2 cellular contexts compared by ENCODE assay signal in the genomic region with DNA sequence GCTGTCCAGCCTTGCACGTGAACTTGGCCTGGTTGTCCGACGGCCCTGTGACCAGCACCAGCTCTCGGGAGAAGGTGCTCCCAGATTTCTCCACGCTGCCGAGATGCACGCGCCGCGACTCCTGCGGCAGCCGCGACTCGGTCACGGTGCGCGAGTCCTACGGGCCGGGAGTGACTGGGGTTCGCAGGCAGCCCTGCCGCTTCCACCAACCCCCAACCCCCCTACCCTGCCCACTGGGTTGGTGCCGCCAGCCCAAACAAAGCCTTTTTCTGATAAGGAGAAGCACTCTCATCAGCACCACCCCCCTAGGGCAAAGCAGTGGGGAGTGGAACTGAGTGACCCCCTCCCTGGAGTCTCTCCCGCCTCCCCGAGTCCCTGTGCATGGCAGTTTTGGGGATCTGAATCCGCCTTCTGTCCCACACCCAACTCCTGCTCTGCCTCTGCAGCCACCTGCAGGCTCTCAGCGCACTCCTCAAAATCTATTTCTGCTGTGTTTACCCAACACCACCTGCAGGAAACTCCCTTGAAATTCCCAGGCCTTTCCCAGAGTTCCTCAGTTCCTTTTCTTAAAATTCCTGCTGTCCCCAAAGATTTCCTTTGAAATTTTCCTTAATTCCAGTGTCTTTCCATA.
TF ChIP-seq lines count a peak whose summit lies in the region.

No MANE protein-coding gene starts in this region.

TF ChIP-seq in IMR-90, 13 proteins besides CTCF, POLR2A, EP300 and RAD21:
- TF ChIP-seq BHLHE40 (IDR thresholded peaks at IDR 0.05; ENCODE audit: low read depth, low read length) (peak; percentile 40; the same call in 1 of the 2 replicates), MAZ (IDR thresholded peaks at IDR 0.05; ENCODE audit: borderline replicate concordance, low read depth, low read length) (no peak)

TF ChIP-seq in HepG2, 621 proteins besides CTCF, POLR2A, EP300 and RAD21 (continues in another document):
- TF ChIP-seq, protein P1, sequence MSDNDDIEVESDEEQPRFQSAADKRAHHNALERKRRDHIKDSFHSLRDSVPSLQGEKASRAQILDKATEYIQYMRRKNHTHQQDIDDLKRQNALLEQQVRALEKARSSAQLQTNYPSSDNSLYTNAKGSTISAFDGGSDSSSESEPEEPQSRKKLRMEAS (IDR thresholded peaks at IDR 0.05), result peak; percentile 48; the same call in 1 of the 2 replicates
- TF ChIP-seq ZSCAN21 (CRISPR knock-in tag; IDR thresholded peaks at IDR 0.05; ENCODE audit: borderline replicate concordance) (0 out of 2 replicates have a peak, but pooled peaks have one; percentile 53), ZNF746 (CRISPR knock-in tag; IDR thresholded peaks at IDR 0.05) (0 out of 2 replicates have a peak, but pooled peaks have one; percentile 39), IKZF1 (IDR thresholded peaks at IDR 0.05) (no peak), YY1 (IDR thresholded peaks at IDR 0.05; ENCODE audit: insufficient read depth, insufficient replicate concordance, low read depth, low read length) (no peak), ZNF263 (CRISPR knock-in tag; IDR thresholded peaks at IDR 0.05) (peak; percentile 85), ZNF777 (CRISPR knock-in tag; IDR thresholded peaks at IDR 0.05) (peak; percentile 54; the same call in 1 of the 2 replicates), SKI (IDR thresholded peaks at IDR 0.05; ENCODE audit: partially characterized antibody) (peak; percentile 65), MTA1 (CRISPR knock-in tag; IDR thresholded peaks at IDR 0.05; ENCODE audit: borderline replicate concordance) (no peak; the same call in 1 of the 2 replicates), NRL (CRISPR knock-in tag; IDR thresholded peaks at IDR 0.05; ENCODE audit: borderline replicate concordance) (no peak), ZNF629 (CRISPR knock-in tag; conservative IDR thresholded peaks at IDR 0.05) (no peak), ZNF260 (CRISPR knock-in tag; IDR thresholded peaks at IDR 0.05; ENCODE audit: borderline replicate concordance, low read depth) (no peak), SOX5 (CRISPR knock-in tag; IDR thresholded peaks at IDR 0.05; ENCODE audit: borderline replicate concordance) (0 out of 2 replicates have a peak, but pooled peaks have one; percentile 19), HDAC6 (IDR thresholded peaks at IDR 0.05; ENCODE audit: low read depth, low read length) (no peak), SAFB2 (CRISPR knock-in tag; IDR thresholded peaks at IDR 0.05; ENCODE audit: borderline replicate concordance, low read depth) (0 out of 2 replicates have a peak, but pooled peaks have one; percentile 22), ARNT2 (CRISPR knock-in tag; IDR thresholded peaks at IDR 0.05; ENCODE audit: low read depth) (peak; percentile 70; the same call in 1 of the 2 replicates), SRY (CRISPR knock-in tag; IDR thresholded peaks at IDR 0.05) (peak; percentile 49; the same call in 1 of the 2 replicates), NONO (IDR thresholded peaks at IDR 0.05) (no peak), NONO (CRISPR knock-in tag; conservative IDR thresholded peaks at IDR 0.05) (peak; percentile 17; the same call in 1 of the 2 replicates), HOXA7 (CRISPR knock-in tag; IDR thresholded peaks at IDR 0.05) (0 out of 2 replicates have a peak, but pooled peaks have one; percentile 39), SPEN (CRISPR knock-in tag; IDR thresholded peaks at IDR 0.05; ENCODE audit: low read depth) (peak; percentile 49; the same call in 1 of the 2 replicates), RXRA (CRISPR knock-in tag; IDR thresholded peaks at IDR 0.05) (peak; percentile 12; the same call in 1 of the 2 replicates), SRF (IDR thresholded peaks at IDR 0.05; ENCODE audit: low read depth, low read length) (no peak), RARA (CRISPR knock-in tag; IDR thresholded peaks at IDR 0.05) (peak; percentile 81), ZNF180 (CRISPR knock-in tag; IDR thresholded peaks at IDR 0.05; ENCODE audit: borderline replicate concordance, low read depth) (no peak), THAP11 (CRISPR knock-in tag; IDR thresholded peaks at IDR 0.05) (no peak), KLF12 (CRISPR knock-in tag; IDR thresholded peaks at IDR 0.05; ENCODE audit: borderline replicate concordance) (no peak), MYNN (CRISPR knock-in tag; IDR thresholded peaks at IDR 0.05; ENCODE audit: low read depth) (no peak), MATR3 (CRISPR knock-in tag; IDR thresholded peaks at IDR 0.05) (no peak), NR2F6 (IDR thresholded peaks at IDR 0.05) (no peak), NR2F6 (CRISPR knock-in tag; IDR thresholded peaks at IDR 0.05) (0 out of 2 replicates have a peak, but pooled peaks have one; percentile 15), HNRNPH1 (optimal IDR thresholded peaks at IDR 0.05; ENCODE audit: low read depth, low read length) (no peak), ZNF331 (CRISPR knock-in tag; IDR thresholded peaks at IDR 0.05) (0 out of 2 replicates have a peak, but pooled peaks have one; percentile 33)
- TF ChIP-seq, protein P2, sequence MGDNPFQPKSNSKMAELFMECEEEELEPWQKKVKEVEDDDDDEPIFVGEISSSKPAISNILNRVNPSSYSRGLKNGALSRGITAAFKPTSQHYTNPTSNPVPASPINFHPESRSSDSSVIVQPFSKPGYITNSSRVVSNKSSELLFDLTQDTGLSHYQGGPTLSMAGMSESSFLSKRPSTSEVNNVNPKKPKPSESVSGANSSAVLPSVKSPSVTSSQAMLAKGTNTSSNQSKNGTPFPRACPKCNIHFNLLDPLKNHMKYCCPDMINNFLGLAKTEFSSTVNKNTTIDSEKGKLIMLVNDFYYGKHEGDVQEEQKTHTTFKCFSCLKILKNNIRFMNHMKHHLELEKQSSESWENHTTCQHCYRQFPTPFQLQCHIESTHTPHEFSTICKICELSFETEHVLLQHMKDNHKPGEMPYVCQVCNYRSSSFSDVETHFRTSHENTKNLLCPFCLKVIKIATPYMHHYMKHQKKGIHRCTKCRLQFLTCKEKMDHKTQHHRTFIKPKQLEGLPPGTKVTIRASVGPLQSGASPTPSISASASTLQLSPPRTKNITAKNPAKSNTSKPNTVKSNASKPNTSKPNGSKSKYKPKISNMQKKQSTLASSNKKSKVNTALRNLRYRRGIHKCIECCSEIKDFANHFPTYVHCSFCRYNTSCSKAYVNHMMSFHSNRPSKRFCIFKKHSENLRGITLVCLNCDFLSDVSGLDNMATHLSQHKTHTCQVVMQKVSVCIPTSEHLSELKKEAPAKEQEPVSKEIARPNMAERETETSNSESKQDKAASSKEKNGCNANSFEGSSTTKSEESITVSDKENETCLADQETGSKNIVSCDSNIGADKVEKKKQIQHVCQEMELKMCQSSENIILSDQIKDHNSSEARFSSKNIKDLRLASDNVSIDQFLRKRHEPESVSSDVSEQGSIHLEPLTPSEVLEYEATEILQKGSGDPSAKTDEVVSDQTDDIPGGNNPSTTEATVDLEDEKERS (CRISPR knock-in tag; IDR thresholded peaks at IDR 0.05), result no peak
- TF ChIP-seq, protein P3, sequence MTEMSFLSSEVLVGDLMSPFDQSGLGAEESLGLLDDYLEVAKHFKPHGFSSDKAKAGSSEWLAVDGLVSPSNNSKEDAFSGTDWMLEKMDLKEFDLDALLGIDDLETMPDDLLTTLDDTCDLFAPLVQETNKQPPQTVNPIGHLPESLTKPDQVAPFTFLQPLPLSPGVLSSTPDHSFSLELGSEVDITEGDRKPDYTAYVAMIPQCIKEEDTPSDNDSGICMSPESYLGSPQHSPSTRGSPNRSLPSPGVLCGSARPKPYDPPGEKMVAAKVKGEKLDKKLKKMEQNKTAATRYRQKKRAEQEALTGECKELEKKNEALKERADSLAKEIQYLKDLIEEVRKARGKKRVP (CRISPR knock-in tag; IDR thresholded peaks at IDR 0.05), result 0 out of 4 replicates have a peak, but pooled peaks of 1 of the 2 experiments have one; percentile 1
- TF ChIP-seq, protein P4, sequence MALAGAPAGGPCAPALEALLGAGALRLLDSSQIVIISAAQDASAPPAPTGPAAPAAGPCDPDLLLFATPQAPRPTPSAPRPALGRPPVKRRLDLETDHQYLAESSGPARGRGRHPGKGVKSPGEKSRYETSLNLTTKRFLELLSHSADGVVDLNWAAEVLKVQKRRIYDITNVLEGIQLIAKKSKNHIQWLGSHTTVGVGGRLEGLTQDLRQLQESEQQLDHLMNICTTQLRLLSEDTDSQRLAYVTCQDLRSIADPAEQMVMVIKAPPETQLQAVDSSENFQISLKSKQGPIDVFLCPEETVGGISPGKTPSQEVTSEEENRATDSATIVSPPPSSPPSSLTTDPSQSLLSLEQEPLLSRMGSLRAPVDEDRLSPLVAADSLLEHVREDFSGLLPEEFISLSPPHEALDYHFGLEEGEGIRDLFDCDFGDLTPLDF (CRISPR knock-in tag; IDR thresholded peaks at IDR 0.05), result no peak
- TF ChIP-seq, protein P5, sequence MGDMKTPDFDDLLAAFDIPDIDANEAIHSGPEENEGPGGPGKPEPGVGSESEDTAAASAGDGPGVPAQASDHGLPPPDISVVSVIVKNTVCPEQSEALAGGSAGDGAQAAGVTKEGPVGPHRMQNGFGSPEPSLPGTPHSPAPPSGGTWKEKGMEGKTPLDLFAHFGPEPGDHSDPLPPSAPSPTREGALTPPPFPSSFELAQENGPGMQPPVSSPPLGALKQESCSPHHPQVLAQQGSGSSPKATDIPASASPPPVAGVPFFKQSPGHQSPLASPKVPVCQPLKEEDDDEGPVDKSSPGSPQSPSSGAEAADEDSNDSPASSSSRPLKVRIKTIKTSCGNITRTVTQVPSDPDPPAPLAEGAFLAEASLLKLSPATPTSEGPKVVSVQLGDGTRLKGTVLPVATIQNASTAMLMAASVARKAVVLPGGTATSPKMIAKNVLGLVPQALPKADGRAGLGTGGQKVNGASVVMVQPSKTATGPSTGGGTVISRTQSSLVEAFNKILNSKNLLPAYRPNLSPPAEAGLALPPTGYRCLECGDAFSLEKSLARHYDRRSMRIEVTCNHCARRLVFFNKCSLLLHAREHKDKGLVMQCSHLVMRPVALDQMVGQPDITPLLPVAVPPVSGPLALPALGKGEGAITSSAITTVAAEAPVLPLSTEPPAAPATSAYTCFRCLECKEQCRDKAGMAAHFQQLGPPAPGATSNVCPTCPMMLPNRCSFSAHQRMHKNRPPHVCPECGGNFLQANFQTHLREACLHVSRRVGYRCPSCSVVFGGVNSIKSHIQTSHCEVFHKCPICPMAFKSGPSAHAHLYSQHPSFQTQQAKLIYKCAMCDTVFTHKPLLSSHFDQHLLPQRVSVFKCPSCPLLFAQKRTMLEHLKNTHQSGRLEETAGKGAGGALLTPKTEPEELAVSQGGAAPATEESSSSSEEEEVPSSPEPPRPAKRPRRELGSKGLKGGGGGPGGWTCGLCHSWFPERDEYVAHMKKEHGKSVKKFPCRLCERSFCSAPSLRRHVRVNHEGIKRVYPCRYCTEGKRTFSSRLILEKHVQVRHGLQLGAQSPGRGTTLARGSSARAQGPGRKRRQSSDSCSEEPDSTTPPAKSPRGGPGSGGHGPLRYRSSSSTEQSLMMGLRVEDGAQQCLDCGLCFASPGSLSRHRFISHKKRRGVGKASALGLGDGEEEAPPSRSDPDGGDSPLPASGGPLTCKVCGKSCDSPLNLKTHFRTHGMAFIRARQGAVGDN (CRISPR knock-in tag; IDR thresholded peaks at IDR 0.05), result 0 out of 2 replicates have a peak, but pooled peaks have one; percentile 67
- TF ChIP-seq, protein P6, sequence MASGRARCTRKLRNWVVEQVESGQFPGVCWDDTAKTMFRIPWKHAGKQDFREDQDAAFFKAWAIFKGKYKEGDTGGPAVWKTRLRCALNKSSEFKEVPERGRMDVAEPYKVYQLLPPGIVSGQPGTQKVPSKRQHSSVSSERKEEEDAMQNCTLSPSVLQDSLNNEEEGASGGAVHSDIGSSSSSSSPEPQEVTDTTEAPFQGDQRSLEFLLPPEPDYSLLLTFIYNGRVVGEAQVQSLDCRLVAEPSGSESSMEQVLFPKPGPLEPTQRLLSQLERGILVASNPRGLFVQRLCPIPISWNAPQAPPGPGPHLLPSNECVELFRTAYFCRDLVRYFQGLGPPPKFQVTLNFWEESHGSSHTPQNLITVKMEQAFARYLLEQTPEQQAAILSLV (CRISPR knock-in tag; IDR thresholded peaks at IDR 0.05; ENCODE audit: borderline replicate concordance), result 0 out of 2 replicates have a peak, but pooled peaks have one; percentile 1
- TF ChIP-seq, protein P7, sequence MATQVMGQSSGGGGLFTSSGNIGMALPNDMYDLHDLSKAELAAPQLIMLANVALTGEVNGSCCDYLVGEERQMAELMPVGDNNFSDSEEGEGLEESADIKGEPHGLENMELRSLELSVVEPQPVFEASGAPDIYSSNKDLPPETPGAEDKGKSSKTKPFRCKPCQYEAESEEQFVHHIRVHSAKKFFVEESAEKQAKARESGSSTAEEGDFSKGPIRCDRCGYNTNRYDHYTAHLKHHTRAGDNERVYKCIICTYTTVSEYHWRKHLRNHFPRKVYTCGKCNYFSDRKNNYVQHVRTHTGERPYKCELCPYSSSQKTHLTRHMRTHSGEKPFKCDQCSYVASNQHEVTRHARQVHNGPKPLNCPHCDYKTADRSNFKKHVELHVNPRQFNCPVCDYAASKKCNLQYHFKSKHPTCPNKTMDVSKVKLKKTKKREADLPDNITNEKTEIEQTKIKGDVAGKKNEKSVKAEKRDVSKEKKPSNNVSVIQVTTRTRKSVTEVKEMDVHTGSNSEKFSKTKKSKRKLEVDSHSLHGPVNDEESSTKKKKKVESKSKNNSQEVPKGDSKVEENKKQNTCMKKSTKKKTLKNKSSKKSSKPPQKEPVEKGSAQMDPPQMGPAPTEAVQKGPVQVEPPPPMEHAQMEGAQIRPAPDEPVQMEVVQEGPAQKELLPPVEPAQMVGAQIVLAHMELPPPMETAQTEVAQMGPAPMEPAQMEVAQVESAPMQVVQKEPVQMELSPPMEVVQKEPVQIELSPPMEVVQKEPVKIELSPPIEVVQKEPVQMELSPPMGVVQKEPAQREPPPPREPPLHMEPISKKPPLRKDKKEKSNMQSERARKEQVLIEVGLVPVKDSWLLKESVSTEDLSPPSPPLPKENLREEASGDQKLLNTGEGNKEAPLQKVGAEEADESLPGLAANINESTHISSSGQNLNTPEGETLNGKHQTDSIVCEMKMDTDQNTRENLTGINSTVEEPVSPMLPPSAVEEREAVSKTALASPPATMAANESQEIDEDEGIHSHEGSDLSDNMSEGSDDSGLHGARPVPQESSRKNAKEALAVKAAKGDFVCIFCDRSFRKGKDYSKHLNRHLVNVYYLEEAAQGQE (IDR thresholded peaks at IDR 0.05; ENCODE audit: borderline replicate concordance in 1 of 2, low read depth in 1 of 2, low read length in 2 of 2), result peak; percentile 10 to 74; a peak in 3 of 4 replicates
